14 cellular contexts compared by ENCODE assay signal in the genomic region with DNA sequence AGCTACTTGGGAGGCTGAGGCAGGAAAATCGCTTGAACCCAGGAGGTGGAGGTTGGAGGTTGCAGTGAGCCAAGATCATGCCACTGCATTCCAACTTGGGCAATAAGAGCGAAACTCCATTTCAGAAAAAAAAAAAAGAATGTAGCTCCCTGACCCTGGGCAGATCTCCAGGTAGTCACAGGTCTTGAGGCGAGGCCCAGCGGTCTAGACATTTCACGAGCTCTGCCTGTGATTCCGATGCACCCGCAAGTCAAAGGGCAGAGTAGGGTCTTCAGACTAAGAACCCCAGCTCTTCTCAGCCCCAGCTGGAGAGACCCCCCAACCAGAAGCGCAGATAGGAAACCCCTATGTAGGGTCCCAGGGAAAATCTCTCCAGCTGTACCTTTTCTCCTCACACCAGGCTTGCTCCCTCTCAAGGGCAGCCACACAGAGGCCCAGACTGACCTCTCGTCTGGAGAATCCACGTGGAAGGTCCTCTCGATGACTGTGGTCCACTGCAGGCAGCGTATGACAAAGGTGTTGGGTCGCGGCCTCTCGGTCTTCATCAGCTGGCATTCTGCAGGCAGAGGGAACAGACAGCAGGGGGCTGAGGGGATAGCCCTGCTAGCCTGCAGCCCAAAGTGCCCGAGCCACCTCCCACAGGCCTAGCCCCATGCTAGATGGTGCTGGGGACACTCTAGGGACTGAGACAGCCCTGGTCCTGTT. TPM values are rescaled to one million over a fixed set of nuclear protein-coding genes. Genes with fewer than 3 reads are reported as not detected.
DNase-seq lines count a peak whose midpoint lies in the region; ATAC-seq and TF ChIP-seq lines count a peak whose summit lies in the region.
"Had no signal": no experiment of that assay in that cellular context is flagged by ENCODE, and none has a peak within 500 bp of the region (broad histone marks: within the 10 kb centered on the region; RNA-seq: fewer than 3 reads in every experiment).

No MANE protein-coding gene starts in this region.

- H3K4me2 ChIP-seq in mesendoderm (ENCODE audit: low read length): no peak overlapping the region
- H3K4me2 ChIP-seq: BLaER1, KMS-11 had no signal

- no peak overlapping the region for H2BK5ac ChIP-seq in mesendoderm (ENCODE audit: low read length)

- H3K4me3 ChIP-seq in Caco-2 (ENCODE audit: low read depth, low read length): no peak overlapping the region
- H3K4me3 ChIP-seq in mesendoderm (ENCODE audit: low read length): no peak overlapping the region
- no peak overlapping the region for H3K4me3 ChIP-seq in A673 (ENCODE audit: low read depth, low read length, poor library complexity, severe bottlenecking)
- H3K4me3 ChIP-seq: BLaER1 had no signal

- BruUV-seq in Caco-2 (replicated peaks; lab: Mats Ljungman, UMichigan) (no TSS peak), A673 (replicated peaks; lab: Mats Ljungman, UMichigan) (no TSS peak)

- no peak overlapping the region for H3K9ac ChIP-seq in mesendoderm (ENCODE audit: low read length)
- H3K9ac ChIP-seq: BLaER1, KMS-11 had no signal

- no peaks in the 10 kb centered on the region for H3K9me3 ChIP-seq in Caco-2
- H3K9me3 ChIP-seq in A673 (ENCODE audit: low read depth, low read length, poor library complexity, severe bottlenecking): no peaks in the 10 kb centered on the region
- H3K9me3 ChIP-seq: BLaER1 had no signal

- DNase-seq in Caco-2: no peak
- DNase-seq in mesendoderm: no peak
- no peak for DNase-seq in stimulated activated naive B cell treated with anti-CD40 and anti-IgM and Interleukin-4, amounts not matched to agents 10 μg/mL and 1 μg/mL and 100 μg/mL, for 72 hours
- no peak for DNase-seq in A673 (ENCODE audit: low spot score)
- DNase-seq: HFFc6, NCI-H1092, NCI-H2107 had no signal

- no peak overlapping the region for H4K8ac ChIP-seq in mesendoderm (ENCODE audit: low read depth, low read length)

- H3K4me1 ChIP-seq in Caco-2 (peaks cover 15% of the 10 kb centered on the region), mesendoderm (ENCODE audit: control insufficient read depth, low read depth, low read length) (no peaks in the 10 kb centered on the region), A673 (ENCODE audit: insufficient read depth, low read length, poor library complexity, severe bottlenecking) (no peaks in the 10 kb centered on the region)

- H3K27ac ChIP-seq in VCaP (peak overlapping the region; percentile 94), mesendoderm (ENCODE audit: low read depth, low read length) (peak overlapping the region; percentile 20), A673 (ENCODE audit: low read depth, low read length, poor library complexity, severe bottlenecking) (no peak overlapping the region)
- H3K27ac ChIP-seq: BLaER1, KMS-11 had no signal

- H3K79me1 ChIP-seq in mesendoderm (ENCODE audit: low read length): peaks cover 5% of the 10 kb centered on the region

- ATAC-seq in stimulated activated naive B cell treated with anti-CD40 and anti-IgM and Interleukin-4, amounts not matched to agents 10 μg/mL and 1 μg/mL and 100 μg/mL, for 72 hours (replicated peaks): no peak
- ATAC-seq in HG02870 (IDR thresholded peaks at IDR 0.05; ENCODE audit: unreplicated experiment) (no peak), HG02678 (IDR thresholded peaks at IDR 0.05; ENCODE audit: unreplicated experiment) (no peak)

- H3K4ac ChIP-seq in mesendoderm (ENCODE audit: low read depth, low read length): no peak overlapping the region

- no peaks in the 10 kb centered on the region for H3K27me3 Mint-ChIP-seq in Caco-2 (ENCODE audit: insufficient read depth, unreplicated experiment)
- H3K27me3 Mint-ChIP-seq in stimulated activated naive B cell treated with anti-CD40 and anti-IgM and Interleukin-4, amounts not matched to agents 10 μg/mL and 1 μg/mL and 100 μg/mL, for 72 hours: no peaks in the 10 kb centered on the region

- H2BK120ac ChIP-seq in mesendoderm (ENCODE audit: low read depth, low read length): no peak overlapping the region

- no peak overlapping the region for H3K23ac ChIP-seq in mesendoderm (ENCODE audit: low read length)

- no peaks in the 10 kb centered on the region for H3K9me3 Mint-ChIP-seq in Caco-2 (ENCODE audit: unreplicated experiment)
- H3K9me3 Mint-ChIP-seq in stimulated activated naive B cell treated with anti-CD40 and anti-IgM and Interleukin-4, amounts not matched to agents 10 μg/mL and 1 μg/mL and 100 μg/mL, for 72 hours: no peaks in the 10 kb centered on the region
- H3K9me3 Mint-ChIP-seq: HFFc6 had no signal

- CTCF ChIA-PET in Caco-2 (lab: Charles Lee): no interaction called here
- CTCF ChIA-PET in A673 (lab: Charles Lee): no interaction called here

- H3K36me3 Mint-ChIP-seq in Caco-2 (ENCODE audit: insufficient read depth, unreplicated experiment): peaks cover 36% of the 10 kb centered on the region
- H3K36me3 Mint-ChIP-seq in stimulated activated naive B cell treated with anti-CD40 and anti-IgM and Interleukin-4, amounts not matched to agents 10 μg/mL and 1 μg/mL and 100 μg/mL, for 72 hours: peaks cover 39 to 62% of the 10 kb centered on the region in 2 donors

- no peaks in the 10 kb centered on the region for H3K27me3 ChIP-seq in Caco-2 (replicated peaks; ENCODE audit: control insufficient read depth, insufficient read depth, low read length)
- H3K27me3 ChIP-seq in mesendoderm (ENCODE audit: insufficient read depth, low read length, poor library complexity): no peaks in the 10 kb centered on the region
- no peaks in the 10 kb centered on the region for H3K27me3 ChIP-seq in A673 (replicated peaks; ENCODE audit: insufficient read depth, low read depth, low read length, poor library complexity)
- H3K27me3 ChIP-seq: BLaER1 had no signal

- H4K5ac ChIP-seq in mesendoderm (ENCODE audit: low read length): no peak overlapping the region

- H3K36me3 ChIP-seq in Caco-2 (ENCODE audit: control insufficient read depth, insufficient read depth, low read length) (no peaks in the 10 kb centered on the region; the same call in 1 of the 2 replicates), mesendoderm (ENCODE audit: control insufficient read depth, insufficient read depth, low read length) (peaks cover 1% of the 10 kb centered on the region), A673 (ENCODE audit: insufficient read depth, low read length, poor library complexity, severe bottlenecking) (peaks cover 32% of the 10 kb centered on the region)

- no CpG with 5 or more reads among the region's 16 CpGs for WGBS in mesendoderm (ENCODE audit: extremely low coverage, insufficient coverage, low lambda C conversion rate)

- H3K4me1 Mint-ChIP-seq in Caco-2 (ENCODE audit: low read depth, unreplicated experiment): peaks cover 13% of the 10 kb centered on the region
- peaks cover 25 to 31% of the 10 kb centered on the region in 2 donors for H3K4me1 Mint-ChIP-seq in stimulated activated naive B cell treated with anti-CD40 and anti-IgM and Interleukin-4, amounts not matched to agents 10 μg/mL and 1 μg/mL and 100 μg/mL, for 72 hours

- H3K4me3 Mint-ChIP-seq in Caco-2 (ENCODE audit: unreplicated experiment): no peak overlapping the region
- no peak overlapping the region for H3K4me3 Mint-ChIP-seq in stimulated activated naive B cell treated with anti-CD40 and anti-IgM and Interleukin-4, amounts not matched to agents 10 μg/mL and 1 μg/mL and 100 μg/mL, for 72 hours
- H3K4me3 Mint-ChIP-seq: HFFc6 had no signal

- POLR2A ChIA-PET in Caco-2 (lab: Charles Lee): no interaction called here
- POLR2A ChIA-PET in A673 (lab: Charles Lee; ENCODE audit: low non-redundant PET): no interaction called here

- no peak overlapping the region for H2BK15ac ChIP-seq in mesendoderm (replicated peaks; ENCODE audit: low read depth)

- TF ChIP-seq CTCF in Caco-2 (IDR thresholded peaks at IDR 0.05; ENCODE audit: insufficient read depth in 1 of 2, low read depth in 1 of 2, low read length in 1 of 2, severe bottlenecking in 1 of 2, unreplicated experiment in 1 of 2) (no peak), VCaP (conservative IDR thresholded peaks at IDR 0.05) (no peak), A673 (conservative IDR thresholded peaks at IDR 0.05; ENCODE audit: low read depth, low read length) (no peak)

- no peak overlapping the region for H3K18ac ChIP-seq in mesendoderm (ENCODE audit: low read length)

- H3K79me2 ChIP-seq in mesendoderm (ENCODE audit: control insufficient read depth, insufficient read depth, low read length): no peaks in the 10 kb centered on the region

- H3K56ac ChIP-seq in mesendoderm (ENCODE audit: low read length): no peak overlapping the region

- peak overlapping the region; percentile 11 for H3K27ac Mint-ChIP-seq in Caco-2 (ENCODE audit: unreplicated experiment)
- H3K27ac Mint-ChIP-seq in stimulated activated naive B cell treated with anti-CD40 and anti-IgM and Interleukin-4, amounts not matched to agents 10 μg/mL and 1 μg/mL and 100 μg/mL, for 72 hours: peak overlapping the region; percentile 14
- H3K27ac Mint-ChIP-seq: HFFc6 had no signal

- no peak overlapping the region for H2AK5ac ChIP-seq in mesendoderm (ENCODE audit: low read length)

- intact Hi-C loops in Caco-2 (cut with micrococcal nuclease; ENCODE audit: unreplicated experiment): no loop called here
- intact Hi-C loops in A673 (cut with micrococcal nuclease; ENCODE audit: unreplicated experiment): no loop called here

RNA-seq across cellular contexts. Expression of a gene that starts 28.4 kb away (rescaled TPM):
- total RNA-seq in Caco-2 (2022) (4.1 and 5.3 TPM in 2 replicates), A673 (2021) (0.45 TPM in 1 of 2 replicates, not detected in the other)
- 0.28 TPM for polyA plus RNA-seq in mesendoderm (2013, experiment 1 of 2)
- 0.15 TPM for polyA plus RNA-seq in mesendoderm (2013, experiment 2 of 2)

RNA-seq across cellular contexts. Expression of a gene that starts 30.3 kb away (rescaled TPM):
- total RNA-seq in Caco-2 (2022) (164 and 169 TPM in 2 replicates), A673 (2021) (146 and 151 TPM in 2 replicates)
- 97.3 TPM for polyA plus RNA-seq in mesendoderm (2013, experiment 1 of 2)
- polyA plus RNA-seq in mesendoderm (2013, experiment 2 of 2): 103 TPM

RNA-seq across cellular contexts. Expression of a gene that starts 36.7 kb away (rescaled TPM):
- total RNA-seq in Caco-2 (2022) (not detected in 2 replicates), A673 (2021) (not detected in 2 replicates)
- polyA plus RNA-seq in mesendoderm (2013, experiment 1 of 2): not detected
- not detected for polyA plus RNA-seq in mesendoderm (2013, experiment 2 of 2)
- total RNA-seq: H1, HFFc6, MCF 10A had no signal
